19 cellular contexts compared by ENCODE assay signal in the genomic region with DNA sequence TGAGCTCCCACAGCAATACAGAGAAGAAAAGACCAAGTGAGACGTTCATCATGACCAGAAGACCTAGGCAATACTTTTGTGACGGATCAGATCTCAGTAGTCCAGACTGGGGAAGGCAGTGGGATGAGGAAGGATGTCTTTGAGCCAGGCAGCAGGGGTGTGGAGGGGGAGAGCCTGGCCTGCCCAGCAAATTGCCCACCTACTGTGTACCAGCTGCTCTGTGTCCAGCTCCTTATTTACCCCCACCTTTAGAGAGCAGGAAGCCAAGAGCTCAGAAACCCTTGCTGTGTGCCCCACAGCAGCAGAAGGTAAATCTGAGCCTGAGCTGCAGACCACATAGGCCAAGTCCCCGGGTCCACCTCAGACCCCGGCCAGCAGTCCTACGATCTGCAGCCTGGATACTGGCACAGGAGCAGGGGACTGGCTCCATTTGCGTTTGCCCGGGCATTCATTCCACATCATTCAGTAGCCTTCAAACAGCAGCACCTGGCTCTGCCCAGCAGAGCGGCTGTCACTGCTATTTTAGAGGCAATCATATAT.
"Had no signal": no experiment of that assay in that cellular context is flagged by ENCODE, and none has a peak within 500 bp of the region (broad histone marks: within the 10 kb centered on the region; RNA-seq: fewer than 3 reads in every experiment).

No MANE protein-coding gene starts in this region.

- H3K36me3 ChIP-seq: heart left ventricle, left lung, neutrophil, sigmoid colon, stomach had no signal

- H3K27me3 ChIP-seq: body of pancreas, left lung, neutrophil, sigmoid colon, stomach had no signal

- H3K27ac Mint-ChIP-seq: activated CD4-positive, alpha-beta T cell treated with anti-CD3 and anti-CD28 coated beads, Interleukin-2, amount 10 ng/mL, durations not matched to agents 24 days and 14 days; activated CD8-positive, alpha-beta T cell treated with anti-CD3 and anti-CD28 coated beads for 36 hours; activated naive CD4-positive, alpha-beta T cell treated with anti-CD3 and anti-CD28 coated beads for 36 hours; activated T-cell treated with anti-CD3 and anti-CD28 coated beads, Interleukin-2, amount 50 U/mL, for 24 hours; stimulated activated effector memory CD8-positive, alpha-beta T cell treated with anti-CD3 and anti-CD28 coated beads, Interleukin-12 subunit alpha, Interleukin-12 subunit beta, amount 100 ng/mL, for 72 hours; T-helper 2 cell treated with Interferon-gamma antibody and Interleukin-4, amounts not matched to agents 5 μg/mL and 100 μg/mL, for 36 hours had no signal

- H3K27ac ChIP-seq: body of pancreas, coronary artery, heart left ventricle, left lung, neutrophil, parathyroid adenoma, sigmoid colon, stomach had no signal

- H3K4me3 Mint-ChIP-seq: activated CD4-positive, alpha-beta T cell treated with anti-CD3 and anti-CD28 coated beads, Interleukin-2, amount 10 ng/mL, durations not matched to agents 24 days and 14 days; activated CD8-positive, alpha-beta T cell treated with anti-CD3 and anti-CD28 coated beads for 36 hours; activated naive CD4-positive, alpha-beta T cell treated with anti-CD3 and anti-CD28 coated beads for 36 hours; activated T-cell treated with anti-CD3 and anti-CD28 coated beads, Interleukin-2, amount 50 U/mL, for 24 hours; naive B cell; stimulated activated effector memory CD8-positive, alpha-beta T cell treated with anti-CD3 and anti-CD28 coated beads, Interleukin-12 subunit alpha, Interleukin-12 subunit beta, amount 100 ng/mL, for 72 hours; T-helper 2 cell treated with Interferon-gamma antibody and Interleukin-4, amounts not matched to agents 5 μg/mL and 100 μg/mL, for 36 hours had no signal

- H3K9ac ChIP-seq: parathyroid adenoma had no signal

- H3K9me3 ChIP-seq: body of pancreas, left lung, neutrophil, sigmoid colon, stomach had no signal

- H3K4me1 Mint-ChIP-seq: activated CD4-positive, alpha-beta T cell treated with anti-CD3 and anti-CD28 coated beads, Interleukin-2, amount 10 ng/mL, durations not matched to agents 24 days and 14 days; naive B cell; stimulated activated effector memory CD8-positive, alpha-beta T cell treated with anti-CD3 and anti-CD28 coated beads, Interleukin-12 subunit alpha, Interleukin-12 subunit beta, amount 100 ng/mL, for 72 hours had no signal

- H3K9me3 Mint-ChIP-seq: activated CD4-positive, alpha-beta T cell treated with anti-CD3 and anti-CD28 coated beads, Interleukin-2, amount 10 ng/mL, durations not matched to agents 24 days and 14 days; activated naive CD4-positive, alpha-beta T cell treated with anti-CD3 and anti-CD28 coated beads for 36 hours; activated T-cell treated with anti-CD3 and anti-CD28 coated beads, Interleukin-2, amount 50 U/mL, for 24 hours; stimulated activated effector memory CD8-positive, alpha-beta T cell treated with anti-CD3 and anti-CD28 coated beads, Interleukin-12 subunit alpha, Interleukin-12 subunit beta, amount 100 ng/mL, for 72 hours; T-helper 2 cell treated with Interferon-gamma antibody and Interleukin-4, amounts not matched to agents 5 μg/mL and 100 μg/mL, for 36 hours had no signal

- H3K36me3 Mint-ChIP-seq: naive B cell; stimulated activated effector memory CD8-positive, alpha-beta T cell treated with anti-CD3 and anti-CD28 coated beads, Interleukin-12 subunit alpha, Interleukin-12 subunit beta, amount 100 ng/mL, for 72 hours had no signal

- H3K4me3 ChIP-seq: body of pancreas, coronary artery, heart left ventricle, left lung, sigmoid colon, stomach had no signal

- H3K4me1 ChIP-seq: body of pancreas, heart left ventricle, left lung, parathyroid adenoma, sigmoid colon, stomach had no signal

- DNase-seq: activated CD4-positive, alpha-beta T cell treated with anti-CD3 and anti-CD28 coated beads, Interleukin-2, amount 10 ng/mL, durations not matched to agents 24 days and 14 days; activated CD8-positive, alpha-beta T cell treated with anti-CD3 and anti-CD28 coated beads for 36 hours; activated naive CD4-positive, alpha-beta T cell treated with anti-CD3 and anti-CD28 coated beads for 36 hours; activated T-cell treated with anti-CD3 and anti-CD28 coated beads, Interleukin-2, amount 50 U/mL, for 24 hours; body of pancreas; erythroblast; heart left ventricle; left lung; mammary epithelial cell; naive B cell; sigmoid colon; stimulated activated CD4-positive, alpha-beta T cell treated with anti-CD3 and anti-CD28 coated beads, Interleukin-4, amount 100 ng/mL, for 24 hours; stomach; trophoblast cell had no signal
